Comparison of ENCODE assay signal across 13 cellular contexts in the genomic region with DNA sequence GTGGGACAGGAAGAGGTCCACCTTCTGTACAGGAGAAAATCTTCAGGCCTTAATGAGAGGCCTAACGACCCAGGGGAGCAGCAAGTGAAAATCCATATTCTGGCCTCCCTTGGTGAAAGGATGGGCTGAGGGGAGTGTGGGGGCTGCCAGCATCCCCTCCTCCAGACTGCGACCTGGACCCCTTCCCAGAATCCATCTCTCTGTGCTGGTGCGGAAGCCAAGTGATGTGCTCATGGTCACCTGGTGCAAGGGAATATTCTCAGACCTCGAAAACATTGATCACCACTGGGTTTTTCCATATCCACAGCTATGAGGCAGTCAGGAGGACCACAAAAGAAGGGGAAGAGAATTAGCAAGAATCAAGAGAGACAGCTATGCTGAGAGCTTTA. TPM values are rescaled to one million over a fixed set of nuclear protein-coding genes. Genes with fewer than 3 reads are reported as not detected.
"Had no signal": no experiment of that assay in that cellular context is flagged by ENCODE, and none has a peak within 500 bp of the region (broad histone marks: within the 10 kb centered on the region; RNA-seq: fewer than 3 reads in every experiment).

No MANE protein-coding gene starts in this region.

- H3K36me3 ChIP-seq: ascending aorta, ovary had no signal

- ATAC-seq: activated CD8-positive, alpha-beta memory T cell treated with anti-CD3 and anti-CD28 coated beads, Interleukin-2, amount 10 ng/mL, durations not matched to agents 7 days and 5 days; activated T-cell treated with anti-CD3 and anti-CD28 coated beads, Interleukin-2, amount 50 U/mL, for 4 hours; stimulated activated memory B cell treated with anti-CD40 and anti-IgM and Interleukin-4, amounts not matched to agents 10 μg/mL and 1 μg/mL and 100 μg/mL, for 72 hours had no signal

- H3K36me3 Mint-ChIP-seq: activated CD8-positive, alpha-beta memory T cell treated with anti-CD3 and anti-CD28 coated beads, Interleukin-2, amount 10 ng/mL, durations not matched to agents 7 days and 5 days; activated naive CD8-positive, alpha-beta T cell treated with anti-CD3 and anti-CD28 coated beads, Interleukin-2, amount 10 ng/mL, durations not matched to agents 7 days and 5 days; stimulated activated memory B cell treated with anti-CD40 and anti-IgM and Interleukin-4, amounts not matched to agents 10 μg/mL and 1 μg/mL and 100 μg/mL, for 72 hours; type B pancreatic cell had no signal

- H3K9me3 ChIP-seq: ascending aorta, ovary had no signal

- H3K4me1 ChIP-seq: ascending aorta had no signal

- H3K9me3 Mint-ChIP-seq: activated T-cell treated with anti-CD3 and anti-CD28 coated beads, Interleukin-2, amount 50 U/mL, for 4 hours; type B pancreatic cell had no signal

- H3K4me3 ChIP-seq: ascending aorta, ovary had no signal

- H3K27ac Mint-ChIP-seq: activated CD8-positive, alpha-beta memory T cell treated with anti-CD3 and anti-CD28 coated beads, Interleukin-2, amount 10 ng/mL, durations not matched to agents 7 days and 5 days; activated naive CD8-positive, alpha-beta T cell treated with anti-CD3 and anti-CD28 coated beads, Interleukin-2, amount 10 ng/mL, durations not matched to agents 7 days and 5 days; memory B cell; stimulated activated memory B cell treated with anti-CD40 and anti-IgM and Interleukin-4, amounts not matched to agents 10 μg/mL and 1 μg/mL and 100 μg/mL, for 72 hours; type B pancreatic cell had no signal

- DNase-seq: activated CD4-positive, alpha-beta T cell treated with anti-CD3 and anti-CD28 coated beads, Interleukin-2, amount 50 U/mL, for 4 hours; activated CD4-positive, CD25-positive, alpha-beta regulatory T cell treated with anti-CD3 and anti-CD28 coated beads, Interleukin-2, amount 50 U/mL, for 72 hours; activated CD8-positive, alpha-beta memory T cell treated with anti-CD3 and anti-CD28 coated beads, Interleukin-2, amount 10 ng/mL, durations not matched to agents 7 days and 5 days; activated gamma-delta T cell treated with Interleukin-2 at 50 U/mL for 16 hours; activated naive CD8-positive, alpha-beta T cell treated with anti-CD3 and anti-CD28 coated beads, Interleukin-2, amount 10 ng/mL, durations not matched to agents 7 days and 5 days; activated T-cell treated with anti-CD3 and anti-CD28 coated beads, Interleukin-2, amount 50 U/mL, for 4 hours; T-helper 9 cell had no signal

- H3K4me1 Mint-ChIP-seq: activated CD8-positive, alpha-beta memory T cell treated with anti-CD3 and anti-CD28 coated beads, Interleukin-2, amount 10 ng/mL, durations not matched to agents 7 days and 5 days; activated naive CD8-positive, alpha-beta T cell treated with anti-CD3 and anti-CD28 coated beads, Interleukin-2, amount 10 ng/mL, durations not matched to agents 7 days and 5 days; memory B cell; stimulated activated memory B cell treated with anti-CD40 and anti-IgM and Interleukin-4, amounts not matched to agents 10 μg/mL and 1 μg/mL and 100 μg/mL, for 72 hours had no signal

- H3K4me3 Mint-ChIP-seq: activated CD8-positive, alpha-beta memory T cell treated with anti-CD3 and anti-CD28 coated beads, Interleukin-2, amount 10 ng/mL, durations not matched to agents 7 days and 5 days; activated naive CD8-positive, alpha-beta T cell treated with anti-CD3 and anti-CD28 coated beads, Interleukin-2, amount 10 ng/mL, durations not matched to agents 7 days and 5 days; activated T-cell treated with anti-CD3 and anti-CD28 coated beads, Interleukin-2, amount 50 U/mL, for 4 hours; memory B cell; stimulated activated memory B cell treated with anti-CD40 and anti-IgM and Interleukin-4, amounts not matched to agents 10 μg/mL and 1 μg/mL and 100 μg/mL, for 72 hours; type B pancreatic cell had no signal

- H3K27me3 ChIP-seq: ascending aorta, ovary had no signal

RNA-seq across cellular contexts. Expression of a gene that starts 10.7 kb away (rescaled TPM):
- total RNA-seq: activated CD8-positive, alpha-beta memory T cell treated with anti-CD3 and anti-CD28 coated beads, Interleukin-2, amount 10 ng/mL, durations not matched to agents 7 days and 5 days; activated naive CD8-positive, alpha-beta T cell treated with anti-CD3 and anti-CD28 coated beads, Interleukin-2, amount 10 ng/mL, durations not matched to agents 7 days and 5 days; activated T-cell treated with anti-CD3 and anti-CD28 coated beads, Interleukin-2, amount 50 U/mL, for 4 hours had no signal
- polyA plus RNA-seq: neural cell had no signal
